In the genomic region with DNA sequence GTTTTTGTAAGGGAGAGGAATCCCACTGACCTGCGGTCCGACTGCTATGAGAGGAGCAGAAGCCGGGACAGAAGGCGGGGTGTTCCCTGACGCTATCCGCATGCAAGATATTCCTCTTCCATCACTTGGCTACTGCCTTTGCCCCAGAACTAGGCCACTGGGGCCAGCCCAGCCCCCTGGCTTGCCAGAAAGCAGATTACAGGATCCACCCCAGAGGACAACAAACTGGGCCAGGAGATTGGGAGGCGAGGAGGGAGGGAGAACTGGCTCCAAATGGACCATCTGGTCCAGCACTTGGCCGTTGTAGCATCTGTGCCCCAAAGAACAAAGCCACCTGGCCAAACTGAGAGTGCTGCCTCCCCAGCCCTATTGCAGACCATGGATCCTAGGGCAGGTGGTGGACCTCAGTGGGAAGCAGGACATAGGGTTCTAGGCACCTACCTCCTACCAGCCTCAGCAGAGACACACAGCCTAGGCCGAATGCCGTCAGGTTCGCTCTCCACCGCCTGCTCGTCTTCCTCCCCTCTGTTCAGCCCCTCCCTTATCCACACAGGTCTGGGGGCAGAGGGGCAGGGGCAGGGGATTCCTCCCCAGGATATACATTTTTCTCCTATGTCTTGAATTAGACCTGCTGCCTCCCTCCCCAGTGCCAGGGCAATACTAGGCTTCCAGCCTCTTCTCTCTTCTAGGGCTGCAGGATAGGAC, we compare ENCODE assay signal across 22 cellular contexts.
"Had no signal": no experiment of that assay in that cellular context is flagged by ENCODE, and none has a peak within 500 bp of the region (broad histone marks: within the 10 kb centered on the region; RNA-seq: fewer than 3 reads in every experiment).

No MANE protein-coding gene starts in this region.

- H3K27ac ChIP-seq: brain microvascular endothelial cell, coronary artery, esophagus muscularis mucosa, left ventricle myocardium inferior, sigmoid colon, transverse colon had no signal

- ATAC-seq: activated CD4-positive, CD25-positive, alpha-beta regulatory T cell treated with anti-CD3 and anti-CD28 coated beads, Interleukin-2, amount 50 U/mL, for 24 hours; activated CD8-positive, alpha-beta T cell treated with anti-CD3 and anti-CD28 coated beads, Interleukin-2, amount 10 ng/mL, durations not matched to agents 7 days and 5 days; activated naive CD4-positive, alpha-beta T cell treated with anti-CD3 and anti-CD28 coated beads, Interleukin-2, amount 50 U/mL, for 72 hours; stimulated activated naive B cell treated with anti-CD40 and anti-IgM and Interleukin-4, amounts not matched to agents 10 μg/mL and 1 μg/mL and 100 μg/mL, for 72 hours had no signal

- H3K9me3 ChIP-seq: esophagus muscularis mucosa, left ventricle myocardium inferior, sigmoid colon, transverse colon had no signal

- H3K4me2 ChIP-seq: smooth muscle cell had no signal

- H3K36me3 ChIP-seq: brain microvascular endothelial cell, esophagus muscularis mucosa, left ventricle myocardium inferior, sigmoid colon, transverse colon had no signal

- H3K4me3 ChIP-seq: coronary artery, esophagus muscularis mucosa, left ventricle myocardium inferior, sigmoid colon, smooth muscle cell, transverse colon had no signal

- DNase-seq: activated CD4-positive, alpha-beta T cell treated with anti-CD3 and anti-CD28 coated beads, Interleukin-2, amount 10 ng/mL, durations not matched to agents 24 days and 14 days; activated CD8-positive, alpha-beta T cell treated with anti-CD3 and anti-CD28 coated beads, Interleukin-2, amount 10 ng/mL, durations not matched to agents 7 days and 5 days; activated gamma-delta T cell treated with Interleukin-2 at 50 U/mL for 16 hours; brain microvascular endothelial cell; head of caudate nucleus; hypothalamus; left ventricle myocardium inferior; mammary epithelial cell; midbrain; retina; sigmoid colon; stimulated activated CD4-positive, alpha-beta T cell treated with anti-CD3 and anti-CD28 coated beads, Interleukin-15, amount 100 ng/mL, for 24 hours; stimulated activated CD4-positive, alpha-beta T cell treated with anti-CD3 and anti-CD28 coated beads, Interleukin-2, amount 100 ng/mL, for 48 hours; stimulated activated CD8-positive, alpha-beta memory T cell treated with anti-CD3 and anti-CD28 coated beads, Interleukin-4, amount 100 ng/mL, for 48 hours; stimulated activated naive B cell treated with anti-CD40 and anti-IgM and Interleukin-4, amounts not matched to agents 10 μg/mL and 1 μg/mL and 100 μg/mL, for 72 hours; T-helper 2 cell; transverse colon had no signal
